In genomic region chr7:137791947-137792346, GRCh38 we compare ENCODE assay signal across 19 cellular contexts.
"Had no signal": no experiment of that assay in that cellular context is flagged by ENCODE, and none has a peak within 500 bp of the region (broad histone marks: within the 10 kb centered on the region; RNA-seq: fewer than 3 reads in every experiment).

No MANE protein-coding gene starts in this region.

- H3K36me3 ChIP-seq: cardiac muscle cell, left lung, vagina had no signal

- H3K27ac ChIP-seq: cardiac muscle cell, left lung, testis, vagina had no signal

- H3K27me3 ChIP-seq: cardiac muscle cell, left lung, testis, vagina had no signal

- H3K4me3 ChIP-seq: cardiac muscle cell, left lung, lung, testis, vagina had no signal

- DNase-seq: activated CD4-positive, alpha-beta T cell treated with anti-CD3 and anti-CD28 coated beads, Interleukin-2, amount 10 ng/mL, durations not matched to agents 7 days and 5 days; activated CD4-positive, CD25-positive, alpha-beta regulatory T cell treated with anti-CD3 and anti-CD28 coated beads, Interleukin-2, amount 50 U/mL, for 72 hours; activated CD8-positive, alpha-beta memory T cell treated with anti-CD3 and anti-CD28 coated beads, Interleukin-2, amount 10 ng/mL, durations not matched to agents 7 days and 5 days; activated CD8-positive, alpha-beta T cell treated with anti-CD3 and anti-CD28 coated beads for 36 hours; activated gamma-delta T cell; activated naive CD4-positive, alpha-beta T cell treated with anti-CD3 and anti-CD28 coated beads, Interleukin-2, amount 50 U/mL, for 16 hours; activated naive CD8-positive, alpha-beta T cell treated with anti-CD3 and anti-CD28 coated beads, Interleukin-2, amount 50 U/mL, for 24 hours; activated T-cell treated with anti-CD3 and anti-CD28 coated beads for 4 hours; foreskin melanocyte; kidney glomerular epithelial cell; left lung; naive B cell; retina; stimulated activated CD4-positive, alpha-beta T cell treated with anti-CD3 and anti-CD28 coated beads, Interleukin-2, amount 100 ng/mL, for 48 hours; stimulated activated naive CD4-positive, alpha-beta T cell; testis had no signal
